In the genomic region with DNA sequence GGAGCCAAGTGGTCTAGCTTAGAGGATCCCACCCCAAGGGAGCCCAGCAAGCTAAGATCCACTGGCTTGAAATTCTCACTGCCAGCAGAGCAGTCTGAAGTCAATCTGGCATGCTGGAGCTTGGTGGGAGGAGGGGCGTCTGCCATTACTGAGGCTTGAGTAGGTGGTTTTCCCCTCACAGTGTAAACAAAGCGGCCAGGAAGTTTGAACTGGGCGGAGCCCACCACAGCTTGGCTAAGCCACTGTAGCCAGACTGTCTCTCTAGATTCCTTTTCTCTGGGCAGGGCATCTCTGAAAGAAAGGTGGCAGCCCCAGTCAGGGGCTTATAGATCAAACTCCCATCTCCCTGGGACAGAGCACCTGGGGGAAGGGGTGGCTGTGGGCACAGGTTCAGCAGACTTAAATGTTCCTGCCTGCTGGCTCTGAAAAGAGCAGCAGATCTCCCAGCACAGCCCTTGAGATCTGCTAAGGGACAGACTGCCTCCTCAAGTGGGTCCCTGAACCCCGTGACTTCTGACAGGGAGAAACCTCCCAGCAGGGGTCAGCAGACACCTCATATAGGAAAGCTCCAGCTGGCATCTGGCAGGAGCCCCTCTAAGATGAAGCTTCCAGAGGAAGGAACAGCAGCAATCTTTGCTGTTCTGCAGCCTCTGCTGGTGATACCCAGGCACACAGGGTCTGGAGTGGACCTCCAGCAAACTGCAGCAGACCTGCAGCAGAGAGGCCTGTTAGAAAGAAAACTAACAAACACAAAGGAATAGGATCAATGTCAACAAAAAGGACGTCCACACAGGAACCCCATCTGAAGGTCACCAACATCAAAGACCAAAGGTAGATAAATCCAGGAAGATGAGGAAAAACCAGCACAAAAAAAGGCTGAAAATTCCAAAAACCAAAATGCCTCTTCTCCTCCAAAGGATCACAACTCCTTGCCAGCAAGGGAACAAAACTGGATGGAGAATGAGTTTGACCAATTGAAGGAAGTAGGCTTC, we compare ENCODE assay signal across 8 cellular contexts.
DNase-seq lines count a peak whose midpoint lies in the region; ATAC-seq and TF ChIP-seq lines count a peak whose summit lies in the region.
"Not testable (repeated sequence)": the region's sequence is repeated elsewhere in the genome, so short reads cannot be mapped to it uniquely, and the experiment has no call there.

No MANE protein-coding gene starts in this region.

- H3K27ac Mint-ChIP-seq in activated T-cell treated with anti-CD3 and anti-CD28 coated beads, Interleukin-2, amount 50 U/mL, for 72 hours: peak overlapping the region; percentile 15
- peak overlapping the region in 7 of 9 donors; percentile 43 to 83 (median 68) for H3K27ac Mint-ChIP-seq in naive thymus-derived CD4-positive, alpha-beta T cell
- H3K27ac Mint-ChIP-seq in stimulated activated naive CD8-positive, alpha-beta T cell treated with anti-CD3 and anti-CD28 coated beads, Interleukin-15, amount 100 ng/mL, for 72 hours: peak overlapping the region; percentile 81 to 82

- not testable (repeated sequence) for H3K9me3 ChIP-seq in naive thymus-derived CD4-positive, alpha-beta T cell (ENCODE audit: control insufficient read depth in 2 of 3, low read length in 3 of 3)

- not testable (repeated sequence) for H3K27ac ChIP-seq in naive thymus-derived CD4-positive, alpha-beta T cell (ENCODE audit: low read depth, low read length)

- POLR2A ChIA-PET in naive thymus-derived CD4-positive, alpha-beta T cell (lab: Charles Lee): not testable (repeated sequence)

- not testable (repeated sequence) for H3K36me3 ChIP-seq in naive thymus-derived CD4-positive, alpha-beta T cell (ENCODE audit: control insufficient read depth in 2 of 3, insufficient read depth in 3 of 3, low read length in 3 of 3)

- peak; percentile 69 for ATAC-seq in GM21619 (IDR thresholded peaks at IDR 0.05; ENCODE audit: unreplicated experiment)
- peak; percentile 46 to 69 for ATAC-seq in activated T-cell treated with anti-CD3 and anti-CD28 coated beads, Interleukin-2, amount 50 U/mL, for 72 hours (replicated peaks in 1 of 2)
- ATAC-seq in naive thymus-derived CD4-positive, alpha-beta T cell: not testable (repeated sequence)
- peak; percentile 84 for ATAC-seq in stimulated activated naive CD8-positive, alpha-beta T cell treated with anti-CD3 and anti-CD28 coated beads, Interleukin-15, amount 100 ng/mL, for 72 hours

- not testable (repeated sequence) for H3K4me1 ChIP-seq in naive thymus-derived CD4-positive, alpha-beta T cell (ENCODE audit: control insufficient read depth in 2 of 2, insufficient read depth in 2 of 2, low read length in 2 of 2)

- not testable (repeated sequence) for H3K27me3 ChIP-seq in naive thymus-derived CD4-positive, alpha-beta T cell (ENCODE audit: control insufficient read depth in 2 of 2, insufficient read depth in 2 of 2, low read length in 2 of 2)

- peaks cover 9 to 14% of the 10 kb centered on the region in 2 donors for H3K36me3 Mint-ChIP-seq in activated T-cell treated with anti-CD3 and anti-CD28 coated beads, Interleukin-2, amount 50 U/mL, for 72 hours (ENCODE audit: insufficient read depth in 2 of 2)
- peaks cover 0 to 28% (median 0%) of the 10 kb centered on the region in 5 donors for H3K36me3 Mint-ChIP-seq in naive thymus-derived CD4-positive, alpha-beta T cell

- H3K9me3 Mint-ChIP-seq in activated T-cell treated with anti-CD3 and anti-CD28 coated beads, Interleukin-2, amount 50 U/mL, for 72 hours: not testable (repeated sequence)
- H3K9me3 Mint-ChIP-seq in naive thymus-derived CD4-positive, alpha-beta T cell: peaks cover 0 to 23% (median 13%) of the 10 kb centered on the region in 11 donors
- H3K9me3 Mint-ChIP-seq in stimulated activated naive CD8-positive, alpha-beta T cell treated with anti-CD3 and anti-CD28 coated beads, Interleukin-15, amount 100 ng/mL, for 72 hours: peaks cover 20 to 21% of the 10 kb centered on the region in 2 donors

- peak; percentile 44 for TF ChIP-seq CTCF in epithelial cell of proximal tubule (conservative IDR thresholded peaks at IDR 0.05; ENCODE audit: low read depth, low read length)

- CTCF ChIA-PET in naive thymus-derived CD4-positive, alpha-beta T cell (lab: Charles Lee): not testable (repeated sequence)

- H3K4me1 Mint-ChIP-seq in activated T-cell treated with anti-CD3 and anti-CD28 coated beads, Interleukin-2, amount 50 U/mL, for 72 hours (ENCODE audit: low read depth): peaks cover 46% of the 10 kb centered on the region
- peaks cover 7 to 44% (median 19%) of the 10 kb centered on the region in 7 donors for H3K4me1 Mint-ChIP-seq in naive thymus-derived CD4-positive, alpha-beta T cell
- H3K4me1 Mint-ChIP-seq in stimulated activated naive CD8-positive, alpha-beta T cell treated with anti-CD3 and anti-CD28 coated beads, Interleukin-15, amount 100 ng/mL, for 72 hours: peaks cover 49% of the 10 kb centered on the region

- DNase-seq in GF-D8 (lab: John Stamatoyannopoulos, UW): peak; percentile 10
- DNase-seq in Jurkat, Clone E6-1 (ENCODE audit: low read depth, low spot score): peak; percentile 44
- DNase-seq in SK-MEL-5 (ENCODE audit: low read depth, low spot score): peak; percentile 37
- DNase-seq in activated T-cell treated with anti-CD3 and anti-CD28 coated beads, Interleukin-2, amount 50 U/mL, for 72 hours: peak; percentile 49 to 56
- DNase-seq in epithelial cell of proximal tubule (ENCODE audit: low read depth): not testable (repeated sequence)
- DNase-seq in naive thymus-derived CD4-positive, alpha-beta T cell: peak in 7 of 9 donors; percentile 0 to 28 (median 11)
- peak; percentile 59 to 63 for DNase-seq in stimulated activated naive CD8-positive, alpha-beta T cell treated with anti-CD3 and anti-CD28 coated beads, Interleukin-15, amount 100 ng/mL, for 72 hours

- H3K4me3 Mint-ChIP-seq in activated T-cell treated with anti-CD3 and anti-CD28 coated beads, Interleukin-2, amount 50 U/mL, for 72 hours: peak overlapping the region; percentile 23 to 35
- H3K4me3 Mint-ChIP-seq in naive thymus-derived CD4-positive, alpha-beta T cell: peak overlapping the region in 7 of 10 donors; percentile 4 to 67 (median 41)
- peak overlapping the region; percentile 32 to 80 for H3K4me3 Mint-ChIP-seq in stimulated activated naive CD8-positive, alpha-beta T cell treated with anti-CD3 and anti-CD28 coated beads, Interleukin-15, amount 100 ng/mL, for 72 hours

- intact Hi-C loops in naive thymus-derived CD4-positive, alpha-beta T cell (cut with micrococcal nuclease): loop anchor here (1.0 to 2.0 kb wide), 4 partner anchors 7 to 540 kb away; partner anchors contain the start of gene TET2 (in 1 of the 2)

- in situ Hi-C loops in SK-MEL-5 (cut with HindIII; ENCODE audit: low pct_unique_long_range_greater_than_20kb, low sequenced_read_pairs): not testable (repeated sequence)

- H3K27me3 Mint-ChIP-seq in activated T-cell treated with anti-CD3 and anti-CD28 coated beads, Interleukin-2, amount 50 U/mL, for 72 hours (ENCODE audit: low read depth); stimulated activated naive CD8-positive, alpha-beta T cell treated with anti-CD3 and anti-CD28 coated beads, Interleukin-15, amount 100 ng/mL, for 72 hours: not testable (repeated sequence)
- H3K27me3 Mint-ChIP-seq in naive thymus-derived CD4-positive, alpha-beta T cell: peaks cover 0 to 10% (median 0%) of the 10 kb centered on the region in 5 donors

- H3K4me3 ChIP-seq in Jurkat, Clone E6-1 (ENCODE audit: low read length); epithelial cell of proximal tubule (ENCODE audit: low read depth, low read length); naive thymus-derived CD4-positive, alpha-beta T cell (ENCODE audit: low read length): not testable (repeated sequence)

Comparison
In these comparisons a context has a peak if more than half of its experiments do, and no peak if none do; other contexts are left out.
1. H3K27ac Mint-ChIP-seq: peak in every context shown above with its lines; median percentile 82 in stimulated activated naive CD8-positive, alpha-beta T cell treated with anti-CD3 and anti-CD28 coated beads, Interleukin-15, amount 100 ng/mL, for 72 hours; 68 in naive thymus-derived CD4-positive, alpha-beta T cell; 15 in activated T-cell treated with anti-CD3 and anti-CD28 coated beads, Interleukin-2, amount 50 U/mL, for 72 hours.